17 cellular contexts compared by ENCODE assay signal in the genomic region with DNA sequence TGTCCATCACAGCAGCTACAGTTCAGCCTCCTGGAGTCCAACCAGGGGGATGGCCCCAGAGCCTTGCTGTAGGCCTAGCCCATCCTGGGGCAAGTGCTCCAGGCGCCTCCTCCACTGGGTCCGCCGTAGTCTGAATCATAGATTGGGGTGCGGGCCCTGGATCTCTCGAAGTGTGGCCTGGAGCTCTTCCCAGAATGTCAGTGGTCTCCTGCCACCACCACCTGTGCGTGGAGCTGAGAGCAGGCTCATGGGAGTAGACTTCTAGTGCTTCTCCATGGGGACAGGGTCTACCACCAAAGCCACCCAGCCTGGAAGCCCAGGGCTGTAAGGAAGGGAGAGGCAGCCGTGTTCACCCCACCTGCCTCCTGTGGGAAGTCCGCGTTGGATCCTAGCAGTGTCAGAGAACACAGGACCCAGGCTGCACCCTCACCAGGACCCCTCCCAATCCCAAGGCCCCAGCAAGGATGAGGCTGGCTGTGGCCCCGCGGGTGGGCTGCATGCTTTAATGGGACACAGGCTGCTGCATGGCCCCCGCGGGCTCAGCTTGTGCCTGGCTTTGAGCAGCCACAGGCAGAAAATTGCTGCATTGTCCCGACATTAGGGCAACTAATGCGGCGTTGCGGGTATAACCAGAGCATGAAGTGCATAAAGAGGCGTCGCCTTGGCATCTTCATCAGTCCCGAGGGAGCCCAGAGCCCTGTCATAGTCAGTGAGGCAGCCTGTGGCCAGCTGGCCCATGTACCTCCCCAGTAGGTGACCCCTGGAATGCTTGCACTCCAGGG. TPM values are rescaled to one million over a fixed set of nuclear protein-coding genes. Genes with fewer than 3 reads are reported as not detected.
DNase-seq lines count a peak whose midpoint lies in the region; ATAC-seq and TF ChIP-seq lines count a peak whose summit lies in the region.
"Had no signal": no experiment of that assay in that cellular context is flagged by ENCODE, and none has a peak within 500 bp of the region (broad histone marks: within the 10 kb centered on the region; RNA-seq: fewer than 3 reads in every experiment).

No MANE protein-coding gene starts in this region.

- H3K4me1 ChIP-seq in BLaER1 (peaks cover 93% of the 10 kb centered on the region), HEK293 (ENCODE audit: control insufficient read depth, insufficient read depth, low read length) (no peaks in the 10 kb centered on the region; the same call in 1 of the 2 replicates), ectodermal cell (ENCODE audit: control insufficient read depth, insufficient read depth, low read length) (peaks cover 49% of the 10 kb centered on the region), iPS-20b (ENCODE audit: insufficient read depth, low read length) (peaks cover 40% of the 10 kb centered on the region)

- H3K27me3 Mint-ChIP-seq in activated CD8-positive, alpha-beta T cell treated with anti-CD3 and anti-CD28 coated beads, Interleukin-2, amount 10 ng/mL, durations not matched to agents 7 days and 5 days (ENCODE audit: low read depth) = peaks cover 63% of the 10 kb centered on the region
- peaks cover 74% of the 10 kb centered on the region for H3K27me3 Mint-ChIP-seq in T-helper 2 cell treated with Interferon-gamma antibody and Interleukin-4, amounts not matched to agents 5 μg/mL and 100 μg/mL, for 36 hours (ENCODE audit: low read depth)

- H3K9me3 ChIP-seq in BLaER1 = no peaks in the 10 kb centered on the region
- no peaks in the 10 kb centered on the region for H3K9me3 ChIP-seq in HEK293 (ENCODE audit: control insufficient read depth, insufficient read depth, low read depth, low read length)
- no peaks in the 10 kb centered on the region for H3K9me3 ChIP-seq in ectodermal cell (ENCODE audit: control insufficient read depth, low read length)
- no peaks in the 10 kb centered on the region for H3K9me3 ChIP-seq in iPS-20b (ENCODE audit: insufficient read depth, low read depth, low read length)
- H3K9me3 ChIP-seq: HAP-1 had no signal

- H3K27ac ChIP-seq in BLaER1 (no peak overlapping the region), HEK293 (ENCODE audit: extremely low read depth, low read depth, low read length) (no peak overlapping the region), ectodermal cell (ENCODE audit: insufficient read depth, low read depth, low read length, poor library complexity, severe bottlenecking) (peak overlapping the region; percentile 38), iPS-20b (ENCODE audit: low read length) (no peak overlapping the region)

- POLR2A ChIA-PET in HEK293 (lab: Yijun Ruan, JAX) = interaction anchor here (1.1 kb wide), 1 partner anchor 8 kb away, joined by 3 read pairs; no protein-coding TSS in a partner anchor
- POLR2A ChIA-PET in activated CD8-positive, alpha-beta T cell treated with anti-CD3 and anti-CD28 coated beads, Interleukin-2, amount 10 ng/mL, durations not matched to agents 7 days and 5 days (lab: Charles Lee) = no interaction called here

- no peak overlapping the region for H3K4me3 Mint-ChIP-seq in activated CD8-positive, alpha-beta T cell treated with anti-CD3 and anti-CD28 coated beads, Interleukin-2, amount 10 ng/mL, durations not matched to agents 7 days and 5 days
- H3K4me3 Mint-ChIP-seq in T-helper 2 cell treated with Interferon-gamma antibody and Interleukin-4, amounts not matched to agents 5 μg/mL and 100 μg/mL, for 36 hours = no peak overlapping the region

- peaks cover 77% of the 10 kb centered on the region for H3K27me3 ChIP-seq in BLaER1
- peaks cover 63% of the 10 kb centered on the region for H3K27me3 ChIP-seq in ectodermal cell (ENCODE audit: control insufficient read depth, insufficient read depth, low read length, poor library complexity, severe bottlenecking)
- peaks cover 59% of the 10 kb centered on the region for H3K27me3 ChIP-seq in iPS-20b (ENCODE audit: insufficient read depth, low read length)

- peaks cover 19% of the 10 kb centered on the region for H3K4me1 Mint-ChIP-seq in activated CD8-positive, alpha-beta T cell treated with anti-CD3 and anti-CD28 coated beads, Interleukin-2, amount 10 ng/mL, durations not matched to agents 7 days and 5 days (ENCODE audit: low read depth)
- peaks cover 13% of the 10 kb centered on the region for H3K4me1 Mint-ChIP-seq in T-helper 2 cell treated with Interferon-gamma antibody and Interleukin-4, amounts not matched to agents 5 μg/mL and 100 μg/mL, for 36 hours (ENCODE audit: low read depth)

- H3K9me3 Mint-ChIP-seq in activated CD8-positive, alpha-beta T cell treated with anti-CD3 and anti-CD28 coated beads, Interleukin-2, amount 10 ng/mL, durations not matched to agents 7 days and 5 days (ENCODE audit: insufficient read depth) = no peaks in the 10 kb centered on the region
- H3K9me3 Mint-ChIP-seq in T-helper 2 cell treated with Interferon-gamma antibody and Interleukin-4, amounts not matched to agents 5 μg/mL and 100 μg/mL, for 36 hours = no peaks in the 10 kb centered on the region

- DNase-seq in activated CD8-positive, alpha-beta T cell treated with anti-CD3 and anti-CD28 coated beads, Interleukin-2, amount 10 ng/mL, durations not matched to agents 7 days and 5 days = no peak
- DNase-seq in NCI-H2029 treated with DMSO at 0.1 percent for 48 hours (lab: John Stamatoyannopoulos, UW) = no peak
- no peak for DNase-seq in T-helper 2 cell treated with Interferon-gamma antibody and Interleukin-4, amounts not matched to agents 5 μg/mL and 100 μg/mL, for 36 hours (ENCODE audit: low spot score)
- DNase-seq: C1 segment of cervical spinal cord, NCI-H1048, NCI-H2107, NCI-H2227 treated with DMSO at 0.1 percent for 48 hours, SHP77 had no signal

- H3K9ac ChIP-seq in BLaER1 (no peak overlapping the region), iPS-20b (ENCODE audit: low read depth, low read length) (no peak overlapping the region; the same call in 1 of the 2 replicates)

- no peaks in the 10 kb centered on the region for H3K36me3 ChIP-seq in BLaER1
- H3K36me3 ChIP-seq in HEK293 (ENCODE audit: control insufficient read depth in 2 of 2, insufficient read depth in 1 of 2, low read length in 2 of 2) = no peaks in the 10 kb centered on the region
- no peaks in the 10 kb centered on the region for H3K36me3 ChIP-seq in ectodermal cell (ENCODE audit: control insufficient read depth, insufficient read depth, low read length)
- H3K36me3 ChIP-seq in iPS-20b (ENCODE audit: insufficient read depth, low read depth, low read length) = no peaks in the 10 kb centered on the region
- H3K36me3 ChIP-seq: HAP-1 had no signal

- TF ChIP-seq CTCF in HEK293 (tag by site-specific recombination; IDR thresholded peaks at IDR 0.05) = no peak

- no peaks in the 10 kb centered on the region for H3K36me3 Mint-ChIP-seq in activated CD8-positive, alpha-beta T cell treated with anti-CD3 and anti-CD28 coated beads, Interleukin-2, amount 10 ng/mL, durations not matched to agents 7 days and 5 days (ENCODE audit: low read depth)
- no peaks in the 10 kb centered on the region for H3K36me3 Mint-ChIP-seq in T-helper 2 cell treated with Interferon-gamma antibody and Interleukin-4, amounts not matched to agents 5 μg/mL and 100 μg/mL, for 36 hours (ENCODE audit: low read depth)

- no peak for ATAC-seq in activated CD8-positive, alpha-beta T cell treated with anti-CD3 and anti-CD28 coated beads, Interleukin-2, amount 10 ng/mL, durations not matched to agents 7 days and 5 days
- ATAC-seq in HG03520 (IDR thresholded peaks at IDR 0.05; ENCODE audit: unreplicated experiment) = no peak
- ATAC-seq: SK-N-SH treated with all-trans-retinoic acid at 6 μM for 48 hours had no signal

- peak overlapping the region; percentile 94 for H3K4me2 ChIP-seq in BLaER1

- CTCF ChIA-PET in HEK293 (lab: Yijun Ruan, JAX) = interaction anchor here (0.6 to 2.1 kb wide), 7 partner anchors 13 to 195 kb away, joined by 3 to 8 read pairs (median 3); no protein-coding TSS in a partner anchor
- CTCF ChIA-PET in activated CD8-positive, alpha-beta T cell treated with anti-CD3 and anti-CD28 coated beads, Interleukin-2, amount 10 ng/mL, durations not matched to agents 7 days and 5 days (lab: Charles Lee) = interaction anchor here (1.2 kb wide), 1 partner anchor 180 kb away, joined by 4 read pairs; no protein-coding TSS in a partner anchor

- H3K27ac Mint-ChIP-seq in activated CD8-positive, alpha-beta T cell treated with anti-CD3 and anti-CD28 coated beads, Interleukin-2, amount 10 ng/mL, durations not matched to agents 7 days and 5 days = no peak overlapping the region
- H3K27ac Mint-ChIP-seq in T-helper 2 cell treated with Interferon-gamma antibody and Interleukin-4, amounts not matched to agents 5 μg/mL and 100 μg/mL, for 36 hours = no peak overlapping the region

- WGBS in ectodermal cell, 2 experiments = 40 to 42% methylated on average over 20 of the region's 20 CpGs

- H4K20me1 ChIP-seq in BLaER1 = peaks cover 40% of the 10 kb centered on the region

- H3K4me3 ChIP-seq in BLaER1 (peak overlapping the region; percentile 36; the same call in 1 of the 2 replicates), HEK293 (ENCODE audit: low read depth, low read length) (no peak overlapping the region), ectodermal cell (ENCODE audit: insufficient read depth, low read depth, low read length) (peak overlapping the region; percentile 61), iPS-20b (ENCODE audit: low read length) (peak overlapping the region; percentile 86; the same call in 1 of the 2 replicates)
- H3K4me3 ChIP-seq: HAP-1 had no signal

RNA-seq across cellular contexts. Expression of a gene that starts 0.7 kb away (rescaled TPM):
- polyA plus RNA-seq in ectodermal cell (2013, experiment 1 of 4) = 22.3 TPM
- polyA plus RNA-seq in ectodermal cell (2013, experiment 2 of 4) = 28.2 TPM
- polyA plus RNA-seq in ectodermal cell (2013, experiment 3 of 4) = 53.8 TPM
- polyA plus RNA-seq in ectodermal cell (2013, experiment 4 of 4) = 47.1 TPM
- not detected for total RNA-seq in activated CD8-positive, alpha-beta T cell treated with anti-CD3 and anti-CD28 coated beads, Interleukin-2, amount 10 ng/mL, durations not matched to agents 7 days and 5 days
- total RNA-seq: A172, MCF 10A had no signal

RNA-seq across cellular contexts. Expression of a gene that starts 7.5 kb away (rescaled TPM):
- polyA plus RNA-seq in ectodermal cell (2013, experiment 1 of 4) = 107 TPM
- polyA plus RNA-seq in ectodermal cell (2013, experiment 2 of 4) = 123 TPM
- polyA plus RNA-seq in ectodermal cell (2013, experiment 3 of 4) = 81.1 TPM
- polyA plus RNA-seq in ectodermal cell (2013, experiment 4 of 4) = 84.0 TPM
- total RNA-seq in activated CD8-positive, alpha-beta T cell treated with anti-CD3 and anti-CD28 coated beads, Interleukin-2, amount 10 ng/mL, durations not matched to agents 7 days and 5 days = 10 to 100 TPM; 67.9 to 68.7 TPM

RNA-seq across cellular contexts. Expression of a gene that starts 17.7 kb away (rescaled TPM):
- polyA plus RNA-seq in ectodermal cell (2013, experiment 1 of 4) = 28.1 TPM
- polyA plus RNA-seq in ectodermal cell (2013, experiment 2 of 4) = 36.8 TPM
- 31.6 TPM for polyA plus RNA-seq in ectodermal cell (2013, experiment 3 of 4)
- polyA plus RNA-seq in ectodermal cell (2013, experiment 4 of 4) = 34.9 TPM
- total RNA-seq in activated CD8-positive, alpha-beta T cell treated with anti-CD3 and anti-CD28 coated beads, Interleukin-2, amount 10 ng/mL, durations not matched to agents 7 days and 5 days = 1 to 10 TPM in 1 of 2 experiments, under 1 TPM in 1; 0.99 to 1.0 TPM

RNA-seq across cellular contexts. Expression of a gene that starts 37.3 kb away (rescaled TPM):
- 3.7 TPM for polyA plus RNA-seq in ectodermal cell (2013, experiment 1 of 4)
- 5.1 TPM for polyA plus RNA-seq in ectodermal cell (2013, experiment 2 of 4)
- polyA plus RNA-seq in ectodermal cell (2013, experiment 3 of 4) = 2.0 TPM
- 4.0 TPM for polyA plus RNA-seq in ectodermal cell (2013, experiment 4 of 4)
- 1 to 10 TPM; 1.6 to 2.0 TPM for total RNA-seq in activated CD8-positive, alpha-beta T cell treated with anti-CD3 and anti-CD28 coated beads, Interleukin-2, amount 10 ng/mL, durations not matched to agents 7 days and 5 days

RNA-seq across cellular contexts. Expression of a gene that starts 43.8 kb away (rescaled TPM):
- 542 TPM for polyA plus RNA-seq in ectodermal cell (2013, experiment 1 of 4)
- 587 TPM for polyA plus RNA-seq in ectodermal cell (2013, experiment 2 of 4)
- polyA plus RNA-seq in ectodermal cell (2013, experiment 3 of 4) = 400 TPM
- 452 TPM for polyA plus RNA-seq in ectodermal cell (2013, experiment 4 of 4)
- 100 to 1,000 TPM; 304 to 325 TPM for total RNA-seq in activated CD8-positive, alpha-beta T cell treated with anti-CD3 and anti-CD28 coated beads, Interleukin-2, amount 10 ng/mL, durations not matched to agents 7 days and 5 days
